In the genomic region with DNA sequence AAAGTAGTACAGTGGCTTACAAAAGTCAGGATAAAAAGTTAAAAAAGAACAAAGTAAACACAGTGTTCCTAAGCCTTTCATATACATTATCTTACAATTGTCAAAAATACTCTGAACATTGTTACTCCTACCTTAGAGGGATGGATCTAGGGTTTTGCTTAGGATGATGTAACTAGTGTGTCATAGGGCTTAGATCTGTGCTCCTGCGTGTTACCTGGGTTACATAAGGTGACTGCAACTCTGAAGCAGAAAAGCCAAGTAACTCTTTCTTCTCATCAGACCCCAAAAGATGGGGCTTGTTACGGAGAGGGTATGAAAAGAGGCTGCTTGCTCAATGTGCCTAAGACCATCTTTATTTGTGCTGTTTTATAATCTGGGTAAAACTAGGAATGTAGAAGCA, we compare ENCODE assay signal across 20 cellular contexts. TPM values are rescaled to one million over a fixed set of nuclear protein-coding genes. Genes with fewer than 3 reads are reported as not detected.
A peak's percentile ranks its signal among the peaks of the same experiment; 100 is the strongest.
DNase-seq lines count a peak whose midpoint lies in the region; ATAC-seq, FAIRE-seq and TF ChIP-seq lines count a peak whose summit lies in the region.
"Had no signal": no experiment of that assay in that cellular context is flagged by ENCODE, and none has a peak within 500 bp of the region (broad histone marks: within the 10 kb centered on the region; RNA-seq: fewer than 3 reads in every experiment).

No MANE protein-coding gene starts in this region.

- H3K27ac Mint-ChIP-seq in activated CD4-positive, alpha-beta memory T cell treated with anti-CD3 and anti-CD28 coated beads for 36 hours, result peak overlapping the region; percentile 39
- H3K27ac Mint-ChIP-seq in activated CD4-positive, alpha-beta memory T cell treated with anti-CD3 and anti-CD28 coated beads, Interleukin-2, amount 10 ng/mL, durations not matched to agents 7 days and 5 days, result no peak overlapping the region
- peak overlapping the region; percentile 96 for H3K27ac Mint-ChIP-seq in activated T-helper 17 cell treated with anti-CD3 and anti-CD28 coated beads, Interleukin-2, amount 50 U/mL, for 72 hours
- H3K27ac Mint-ChIP-seq in naive thymus-derived CD8-positive, alpha-beta T cell, result peak overlapping the region; percentile 92 to 100 (median 99)
- H3K27ac Mint-ChIP-seq: activated T-helper 1 cell treated with anti-CD3 and anti-CD28 coated beads, Interleukin-12 subunit alpha, Interleukin-12 subunit beta, Interleukin-2, Interleukin-4 antibody, amounts not matched to agents 30 ng/mL and 10 ng/mL and 1 ng/mL, durations not matched to agents 14 hours and 24 hours and 36 hours; H9; mesothelial cell of epicardium; neural progenitor cell had no signal

- H3K36me3 Mint-ChIP-seq in activated CD4-positive, alpha-beta memory T cell treated with anti-CD3 and anti-CD28 coated beads for 36 hours, result peaks cover 12% of the 10 kb centered on the region
- H3K36me3 Mint-ChIP-seq in activated CD4-positive, alpha-beta memory T cell treated with anti-CD3 and anti-CD28 coated beads, Interleukin-2, amount 10 ng/mL, durations not matched to agents 7 days and 5 days (ENCODE audit: low read depth), result peaks cover 29% of the 10 kb centered on the region
- peaks cover 9% of the 10 kb centered on the region for H3K36me3 Mint-ChIP-seq in activated T-helper 17 cell treated with anti-CD3 and anti-CD28 coated beads, Interleukin-2, amount 50 U/mL, for 72 hours (ENCODE audit: low read depth)
- peaks cover 0 to 2% (median 0%) of the 10 kb centered on the region in 3 donors for H3K36me3 Mint-ChIP-seq in naive thymus-derived CD8-positive, alpha-beta T cell

- CTCF ChIA-PET in activated CD4-positive, alpha-beta memory T cell treated with anti-CD3 and anti-CD28 coated beads for 36 hours (lab: Charles Lee), result interaction anchor here (1.6 kb wide), 1 partner anchor 26 kb away, joined by 3 read pairs; no protein-coding TSS in a partner anchor
- CTCF ChIA-PET in activated CD4-positive, alpha-beta memory T cell treated with anti-CD3 and anti-CD28 coated beads, Interleukin-2, amount 10 ng/mL, durations not matched to agents 7 days and 5 days (lab: Charles Lee), result no interaction called here

- FAIRE-seq in GM12892 (lab: Jason Lieb, UNC) (peak; percentile 77), H54 (lab: Jason Lieb, UNC) (no peak)

- ATAC-seq in activated T-helper 17 cell treated with anti-CD3 and anti-CD28 coated beads, Interleukin-2, amount 50 U/mL, for 72 hours (replicated peaks), result no peak
- peak; percentile 35 to 64 for ATAC-seq in naive thymus-derived CD8-positive, alpha-beta T cell
- ATAC-seq: left colon had no signal

- TF ChIP-seq POLR2A in GM12892 (IDR thresholded peaks at IDR 0.05; ENCODE audit: low read depth, low read length) (no peak), H54 (IDR thresholded peaks at IDR 0.05; ENCODE audit: low read depth, low read length) (no peak)

- H3K4me3 Mint-ChIP-seq in activated CD4-positive, alpha-beta memory T cell treated with anti-CD3 and anti-CD28 coated beads for 36 hours, result no peak overlapping the region
- no peak overlapping the region for H3K4me3 Mint-ChIP-seq in activated CD4-positive, alpha-beta memory T cell treated with anti-CD3 and anti-CD28 coated beads, Interleukin-2, amount 10 ng/mL, durations not matched to agents 7 days and 5 days
- peak overlapping the region; percentile 85 for H3K4me3 Mint-ChIP-seq in activated T-helper 17 cell treated with anti-CD3 and anti-CD28 coated beads, Interleukin-2, amount 50 U/mL, for 72 hours
- peak overlapping the region in 8 of 10 donors; percentile 10 to 98 (median 61) for H3K4me3 Mint-ChIP-seq in naive thymus-derived CD8-positive, alpha-beta T cell
- H3K4me3 Mint-ChIP-seq: activated T-helper 1 cell treated with anti-CD3 and anti-CD28 coated beads, Interleukin-12 subunit alpha, Interleukin-12 subunit beta, Interleukin-2, Interleukin-4 antibody, amounts not matched to agents 30 ng/mL and 10 ng/mL and 1 ng/mL, durations not matched to agents 14 hours and 24 hours and 36 hours; H9; mesothelial cell of epicardium; neural progenitor cell had no signal

- H3K27me3 Mint-ChIP-seq in activated CD4-positive, alpha-beta memory T cell treated with anti-CD3 and anti-CD28 coated beads for 36 hours, result no peaks in the 10 kb centered on the region
- no peaks in the 10 kb centered on the region for H3K27me3 Mint-ChIP-seq in activated CD4-positive, alpha-beta memory T cell treated with anti-CD3 and anti-CD28 coated beads, Interleukin-2, amount 10 ng/mL, durations not matched to agents 7 days and 5 days
- H3K27me3 Mint-ChIP-seq in activated T-helper 17 cell treated with anti-CD3 and anti-CD28 coated beads, Interleukin-2, amount 50 U/mL, for 72 hours, result no peaks in the 10 kb centered on the region
- no peaks in the 10 kb centered on the region for H3K27me3 Mint-ChIP-seq in naive thymus-derived CD8-positive, alpha-beta T cell

- H3K9me3 Mint-ChIP-seq in activated CD4-positive, alpha-beta memory T cell treated with anti-CD3 and anti-CD28 coated beads for 36 hours, result peaks cover 5% of the 10 kb centered on the region
- peaks cover 5% of the 10 kb centered on the region for H3K9me3 Mint-ChIP-seq in activated CD4-positive, alpha-beta memory T cell treated with anti-CD3 and anti-CD28 coated beads, Interleukin-2, amount 10 ng/mL, durations not matched to agents 7 days and 5 days
- H3K9me3 Mint-ChIP-seq in activated T-helper 17 cell treated with anti-CD3 and anti-CD28 coated beads, Interleukin-2, amount 50 U/mL, for 72 hours, result no peaks in the 10 kb centered on the region
- H3K9me3 Mint-ChIP-seq in naive thymus-derived CD8-positive, alpha-beta T cell, result peaks cover 0 to 2% (median 0%) of the 10 kb centered on the region in 9 donors

- H3K4me1 Mint-ChIP-seq in activated CD4-positive, alpha-beta memory T cell treated with anti-CD3 and anti-CD28 coated beads for 36 hours (ENCODE audit: low read depth), result peaks cover 65% of the 10 kb centered on the region
- peaks cover 45% of the 10 kb centered on the region for H3K4me1 Mint-ChIP-seq in activated CD4-positive, alpha-beta memory T cell treated with anti-CD3 and anti-CD28 coated beads, Interleukin-2, amount 10 ng/mL, durations not matched to agents 7 days and 5 days
- H3K4me1 Mint-ChIP-seq in activated T-helper 17 cell treated with anti-CD3 and anti-CD28 coated beads, Interleukin-2, amount 50 U/mL, for 72 hours, result peaks cover 48% of the 10 kb centered on the region
- peaks cover 25 to 89% (median 85%) of the 10 kb centered on the region in 4 donors for H3K4me1 Mint-ChIP-seq in naive thymus-derived CD8-positive, alpha-beta T cell

- POLR2A ChIA-PET in activated CD4-positive, alpha-beta memory T cell treated with anti-CD3 and anti-CD28 coated beads for 36 hours (lab: Charles Lee), result no interaction called here
- POLR2A ChIA-PET in activated CD4-positive, alpha-beta memory T cell treated with anti-CD3 and anti-CD28 coated beads, Interleukin-2, amount 10 ng/mL, durations not matched to agents 7 days and 5 days (lab: Charles Lee), result interaction anchor here (0.8 to 2.1 kb wide), 6 partner anchors 10 to 56 kb away, joined by 3 to 5 read pairs (median 3); no protein-coding TSS in a partner anchor
- POLR2A ChIA-PET in naive thymus-derived CD8-positive, alpha-beta T cell (lab: Charles Lee), result interaction anchor here (0.8 to 9.1 kb wide), 7 partner anchors 13 to 69 kb away, joined by 3 to 193 read pairs (median 4); partner anchors contain the start of gene STK17B

- DNase-seq in activated CD4-positive, alpha-beta memory T cell treated with anti-CD3 and anti-CD28 coated beads for 36 hours, result no peak
- no peak for DNase-seq in activated CD4-positive, alpha-beta memory T cell treated with anti-CD3 and anti-CD28 coated beads, Interleukin-2, amount 10 ng/mL, durations not matched to agents 7 days and 5 days
- DNase-seq in GM12892 (ENCODE audit: insufficient read length) (no peak), NOMO-1 treated with DMSO at 0.1 percent for 48 hours (lab: John Stamatoyannopoulos, UW; ENCODE audit: unreplicated experiment) (no peak), NCI-H1105 (lab: John Stamatoyannopoulos, UW) (no peak), H54 (ENCODE audit: insufficient read length, low spot score) (no peak)
- peak in 6 of 10 donors; percentile 26 to 71 (median 64) for DNase-seq in naive thymus-derived CD8-positive, alpha-beta T cell
- DNase-seq: activated CD4-positive, alpha-beta T cell treated with anti-CD3 and anti-CD28 coated beads, Interleukin-2, amount 50 U/mL, for 4 hours; adrenal gland; central memory CD4-positive, alpha-beta T cell; H9; IMR-90; left colon; NCI-H2029 treated with DMSO at 0.1 percent for 48 hours; substantia nigra; uterus had no signal

- intact Hi-C loops in activated CD4-positive, alpha-beta memory T cell treated with anti-CD3 and anti-CD28 coated beads for 36 hours (cut with micrococcal nuclease), result loop anchor here (5.0 kb wide), 1 partner anchor 136 kb away; no protein-coding TSS in a partner anchor

RNA-seq across cellular contexts. Expression of gene STK17B, which starts 41.9 kb away (rescaled TPM):
- total RNA-seq in activated CD4-positive, alpha-beta memory T cell treated with anti-CD3 and anti-CD28 coated beads for 36 hours, result 100 to 1,000 TPM; 175 to 176 TPM
- total RNA-seq in activated CD4-positive, alpha-beta memory T cell treated with anti-CD3 and anti-CD28 coated beads, Interleukin-2, amount 10 ng/mL, durations not matched to agents 7 days and 5 days, result 100 to 1,000 TPM; 365 to 367 TPM
- polyA plus RNA-seq in GM12892 (2012; ENCODE audit: missing spikeins), result 43.1 TPM
- 100 to 1,000 TPM; 168 to 190 TPM for total RNA-seq in activated T-helper 17 cell treated with anti-CD3 and anti-CD28 coated beads, Interleukin-2, amount 50 U/mL, for 72 hours
- total RNA-seq in naive thymus-derived CD8-positive, alpha-beta T cell, result 100 to 1,000 TPM; 312 to 331 TPM
- 10 to 100 TPM; 73.5 to 98.3 (median 91.9) TPM for polyA plus RNA-seq in naive thymus-derived CD8-positive, alpha-beta T cell

Comparison
In these comparisons a context has a peak if more than half of its experiments do, and no peak if none do; other contexts are left out.
1. DNase-seq: peak in naive thymus-derived CD8-positive, alpha-beta T cell (6 of 10); none in activated CD4-positive, alpha-beta memory T cell treated with anti-CD3 and anti-CD28 coated beads for 36 hours (single experiment), activated CD4-positive, alpha-beta memory T cell treated with anti-CD3 and anti-CD28 coated beads, Interleukin-2, amount 10 ng/mL, durations not matched to agents 7 days and 5 days (single experiment), GM12892 (single experiment), NOMO-1 treated with DMSO at 0.1 percent for 48 hours (single experiment), NCI-H1105 (single experiment) and H54 (single experiment).
2. H3K4me3 Mint-ChIP-seq: peak in activated T-helper 17 cell treated with anti-CD3 and anti-CD28 coated beads, Interleukin-2, amount 50 U/mL, for 72 hours (single experiment) and naive thymus-derived CD8-positive, alpha-beta T cell (8 of 10); none in activated CD4-positive, alpha-beta memory T cell treated with anti-CD3 and anti-CD28 coated beads for 36 hours (single experiment) and activated CD4-positive, alpha-beta memory T cell treated with anti-CD3 and anti-CD28 coated beads, Interleukin-2, amount 10 ng/mL, durations not matched to agents 7 days and 5 days (single experiment).